ENCODE assay signal across 7 cellular contexts in the genomic region with DNA sequence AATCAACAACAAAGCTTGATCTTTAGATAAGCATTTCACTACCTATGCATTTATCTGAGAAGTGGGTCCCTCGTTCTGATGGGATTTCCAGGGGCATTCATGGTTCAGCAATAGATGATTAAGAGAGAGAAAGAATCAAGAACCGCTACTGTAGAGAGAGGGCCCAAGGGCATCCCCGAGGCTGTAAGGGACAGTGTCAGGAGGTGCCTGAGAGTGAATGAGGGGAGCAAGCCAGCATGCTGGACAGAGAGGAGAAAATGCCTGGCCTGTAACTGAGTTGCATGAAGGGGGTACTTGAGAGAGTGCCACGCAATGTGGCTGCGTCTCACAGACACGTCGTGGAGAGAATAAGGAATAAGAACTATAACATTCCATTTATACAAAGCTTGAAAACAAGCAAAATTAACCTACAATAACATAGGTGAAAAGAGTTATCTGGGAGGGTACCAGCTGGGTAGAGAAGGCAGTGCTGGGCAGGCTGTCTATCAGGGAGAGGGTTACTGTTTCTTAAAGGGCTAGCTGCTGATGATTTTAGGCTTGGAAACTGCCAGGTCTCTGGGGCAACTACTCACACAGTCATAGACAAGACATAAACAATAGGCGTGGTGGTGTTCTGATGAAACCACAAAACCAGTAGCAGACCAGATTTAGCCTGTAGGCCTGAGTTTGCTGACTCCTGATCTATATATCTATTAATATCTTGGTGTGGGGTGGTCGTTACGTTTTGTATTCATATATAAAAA.
DNase-seq lines count a peak whose midpoint lies in the region; ATAC-seq and TF ChIP-seq lines count a peak whose summit lies in the region.

No MANE protein-coding gene starts in this region.

- TF ChIP-seq CTCF in astrocyte of the spinal cord (IDR thresholded peaks at IDR 0.05; ENCODE audit: low read depth, low read length): no peak

- in situ Hi-C loops in astrocyte of the spinal cord (cut with HindIII; ENCODE audit: low sequenced_read_pairs): no loop called here

- H3K9me3 Mint-ChIP-seq in natural killer cell treated with Interleukin-12 subunit alpha and Interleukin-12 subunit beta and Interleukin-15 and Interleukin-18, amount 100 ng/mL, for 72 hours: no peaks in the 10 kb centered on the region

- peak; percentile 63 for DNase-seq in GM04504 (ENCODE audit: low read depth)
- peak; percentile 67 for DNase-seq in HT1080 (ENCODE audit: low read depth)
- DNase-seq in astrocyte of the spinal cord (ENCODE audit: low read depth, low spot score): peak; percentile 85
- DNase-seq in natural killer cell treated with Interleukin-12 subunit alpha and Interleukin-12 subunit beta and Interleukin-15 and Interleukin-18, amount 100 ng/mL, for 72 hours (ENCODE audit: low spot score): no peak
- no peak for DNase-seq in SK-N-DZ (ENCODE audit: low spot score)
- DNase-seq in NCI-H146 (lab: John Stamatoyannopoulos, UW): no peak

- peak in 1 of 2 donors; percentile 7 for ATAC-seq in natural killer cell treated with Interleukin-12 subunit alpha and Interleukin-12 subunit beta and Interleukin-15 and Interleukin-18, amount 100 ng/mL, for 72 hours
- ATAC-seq in GM18873 (IDR thresholded peaks at IDR 0.05; ENCODE audit: low FRiP score, unreplicated experiment): no peak

- no peak overlapping the region for H3K4me3 ChIP-seq in astrocyte of the spinal cord (ENCODE audit: low read depth, low read length)

- H3K4me3 Mint-ChIP-seq in natural killer cell treated with Interleukin-12 subunit alpha and Interleukin-12 subunit beta and Interleukin-15 and Interleukin-18, amount 100 ng/mL, for 72 hours: peak overlapping the region; percentile 18

- peak overlapping the region in 1 of 2 donors; percentile 0 for H3K27ac Mint-ChIP-seq in natural killer cell treated with Interleukin-12 subunit alpha and Interleukin-12 subunit beta and Interleukin-15 and Interleukin-18, amount 100 ng/mL, for 72 hours

- H3K4me1 Mint-ChIP-seq in natural killer cell treated with Interleukin-12 subunit alpha and Interleukin-12 subunit beta and Interleukin-15 and Interleukin-18, amount 100 ng/mL, for 72 hours (ENCODE audit: low read depth in 2 of 2): peaks cover 38 to 58% of the 10 kb centered on the region in 2 donors

- H3K27me3 Mint-ChIP-seq in natural killer cell treated with Interleukin-12 subunit alpha and Interleukin-12 subunit beta and Interleukin-15 and Interleukin-18, amount 100 ng/mL, for 72 hours: peaks cover 21 to 31% of the 10 kb centered on the region in 2 donors

- no peaks in the 10 kb centered on the region for H3K36me3 Mint-ChIP-seq in natural killer cell treated with Interleukin-12 subunit alpha and Interleukin-12 subunit beta and Interleukin-15 and Interleukin-18, amount 100 ng/mL, for 72 hours

Comparison
In these comparisons a context has a peak if more than half of its experiments do, and no peak if none do; other contexts are left out.
1. DNase-seq: peak in GM04504 (single experiment), HT1080 (single experiment) and astrocyte of the spinal cord (single experiment); none in natural killer cell treated with Interleukin-12 subunit alpha and Interleukin-12 subunit beta and Interleukin-15 and Interleukin-18, amount 100 ng/mL, for 72 hours (single experiment), SK-N-DZ (single experiment) and NCI-H146 (single experiment).